Comparison of ENCODE assay signal across 14 cellular contexts in the genomic region with DNA sequence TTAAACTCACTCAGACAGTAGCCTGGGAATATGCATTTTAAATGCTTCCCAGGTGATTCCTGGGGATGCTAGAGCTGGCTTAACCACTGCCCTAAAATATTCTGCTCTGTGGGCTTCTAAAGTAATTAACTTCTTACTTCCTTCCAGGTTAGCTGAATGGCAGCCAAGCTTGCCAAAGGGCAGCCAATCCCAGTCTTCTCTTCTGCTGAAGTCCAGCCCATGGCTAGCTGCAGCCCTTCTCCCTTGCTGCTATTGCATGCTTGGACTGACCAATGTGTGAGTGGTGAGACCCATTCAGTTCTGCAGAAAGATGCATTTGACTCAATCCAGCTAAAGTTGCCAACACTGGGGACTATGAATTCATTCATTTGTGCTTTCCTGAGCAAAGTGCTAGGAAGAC.
"Had no signal": no experiment of that assay in that cellular context is flagged by ENCODE, and none has a peak within 500 bp of the region (broad histone marks: within the 10 kb centered on the region; RNA-seq: fewer than 3 reads in every experiment).

No MANE protein-coding gene starts in this region.

- H3K36me3 ChIP-seq: ascending aorta, left lung, upper lobe of left lung had no signal

- H3K27ac ChIP-seq: ascending aorta, left lung, skin epidermis, upper lobe of left lung had no signal

- H3K4me3 ChIP-seq: ascending aorta, left lung, skin epidermis, upper lobe of left lung had no signal

- H3K9me3 ChIP-seq: ascending aorta had no signal

- H3K4me1 ChIP-seq: ascending aorta, left lung, upper lobe of left lung had no signal

- DNase-seq: activated CD4-positive, alpha-beta T cell treated with anti-CD3 and anti-CD28 coated beads, Interleukin-2, amount 50 U/mL, for 48 hours; activated naive CD4-positive, alpha-beta T cell treated with anti-CD3 and anti-CD28 coated beads, Interleukin-2, amount 10 ng/mL, durations not matched to agents 7 days and 5 days; activated T-cell treated with anti-CD3 and anti-CD28 coated beads, Interleukin-2, amount 50 U/mL, for 1 hour; erythroblast; hypothalamus; immature natural killer cell; left lung; right cardiac atrium; stimulated activated CD4-positive, alpha-beta T cell treated with anti-CD3 and anti-CD28 coated beads, Interleukin-4, amount 100 ng/mL, for 24 hours; stimulated activated naive CD4-positive, alpha-beta T cell; T-cell; upper lobe of left lung had no signal

- H3K27me3 ChIP-seq: ascending aorta, left lung, upper lobe of left lung had no signal
